10 cellular contexts compared by ENCODE assay signal in the genomic region with DNA sequence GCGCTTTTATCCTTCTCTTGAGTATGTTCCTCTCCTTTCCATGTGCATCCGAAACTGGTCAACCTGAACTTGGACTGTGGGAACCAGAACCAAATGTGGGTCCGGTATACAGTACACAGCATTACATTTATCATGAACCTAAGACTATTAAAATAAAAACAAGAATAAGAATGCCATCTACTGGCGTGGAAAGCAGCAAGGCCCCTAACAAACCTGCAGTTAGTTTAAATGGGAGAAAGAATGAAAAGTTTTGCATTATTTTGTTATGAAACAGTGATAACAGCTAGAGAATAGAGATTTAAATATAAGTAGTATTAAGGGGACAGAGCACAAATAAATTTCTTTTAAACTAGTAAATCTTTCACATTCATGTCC.
A peak's percentile ranks its signal among the peaks of the same experiment; 100 is the strongest.
DNase-seq lines count a peak whose midpoint lies in the region; ATAC-seq and TF ChIP-seq lines count a peak whose summit lies in the region.
"Had no signal": no experiment of that assay in that cellular context is flagged by ENCODE, and none has a peak within 500 bp of the region (broad histone marks: within the 10 kb centered on the region; RNA-seq: fewer than 3 reads in every experiment).

No MANE protein-coding gene starts in this region.

- no peaks in the 10 kb centered on the region for H3K36me3 ChIP-seq in heart right ventricle
- H3K36me3 ChIP-seq: uterus had no signal

- no peaks in the 10 kb centered on the region for H3K9me3 ChIP-seq in heart right ventricle
- H3K9me3 ChIP-seq: uterus had no signal

- DNase-seq in Kasumi-1 (lab: John Stamatoyannopoulos, UW) (peak; percentile 10 to 28), chondrocyte (ENCODE audit: low spot score) (no peak), Ammon's horn (ENCODE audit: low spot score) (no peak), T-helper 9 cell (no peak), heart right ventricle (no peak)
- DNase-seq: nucleus accumbens, uterus had no signal

- H3K27ac Mint-ChIP-seq in chondrocyte (ENCODE audit: unreplicated experiment), result no peak overlapping the region

- H3K4me3 Mint-ChIP-seq in chondrocyte (ENCODE audit: unreplicated experiment), result no peak overlapping the region

- TF ChIP-seq CTCF in chondrocyte (IDR thresholded peaks at IDR 0.05) (peak; percentile 19), heart right ventricle (IDR thresholded peaks at IDR 0.05) (no peak)

- intact Hi-C loops in heart right ventricle (cut with DNase I), result no loop called here

- H3K4me3 ChIP-seq in heart right ventricle, result no peak overlapping the region
- H3K4me3 ChIP-seq: coronary artery, uterus had no signal

- no peaks in the 10 kb centered on the region for H3K36me3 Mint-ChIP-seq in chondrocyte (ENCODE audit: low read depth)

- H3K4me1 ChIP-seq in heart right ventricle, result no peaks in the 10 kb centered on the region
- H3K4me1 ChIP-seq: uterus had no signal

- no peak overlapping the region for H3K27ac ChIP-seq in heart right ventricle
- H3K27ac ChIP-seq: coronary artery, uterus had no signal

- no peaks in the 10 kb centered on the region for H3K9me3 Mint-ChIP-seq in chondrocyte (ENCODE audit: low read depth)

- peaks cover 0 to 4% (median 0%) of the 10 kb centered on the region in 7 donors for H3K27me3 ChIP-seq in heart right ventricle
- H3K27me3 ChIP-seq: uterus had no signal

- WGBS in heart right ventricle, 2 donors, result 76 to 84% methylated on average over 4 of the region's 4 CpGs

- ATAC-seq in GM18498 (IDR thresholded peaks at IDR 0.05; ENCODE audit: unreplicated experiment) (peak; percentile 48), GM21423 (IDR thresholded peaks at IDR 0.05; ENCODE audit: unreplicated experiment) (peak; percentile 42), heart right ventricle (no peak)

- peaks cover 5% of the 10 kb centered on the region for H3K27me3 Mint-ChIP-seq in chondrocyte (ENCODE audit: low read depth)

- no peaks in the 10 kb centered on the region for H3K4me1 Mint-ChIP-seq in chondrocyte (ENCODE audit: low read depth)

Comparison
In these comparisons a context has a peak if more than half of its experiments do, and no peak if none do; other contexts are left out.
1. ATAC-seq: peak in GM18498 (single experiment) and GM21423 (single experiment); none in heart right ventricle (0 of 8).
2. DNase-seq: peak in Kasumi-1 (2 of 2); none in chondrocyte (single experiment), Ammon's horn (single experiment), T-helper 9 cell (single experiment) and heart right ventricle (0 of 2).